19 cellular contexts compared by ENCODE assay signal in the genomic region with DNA sequence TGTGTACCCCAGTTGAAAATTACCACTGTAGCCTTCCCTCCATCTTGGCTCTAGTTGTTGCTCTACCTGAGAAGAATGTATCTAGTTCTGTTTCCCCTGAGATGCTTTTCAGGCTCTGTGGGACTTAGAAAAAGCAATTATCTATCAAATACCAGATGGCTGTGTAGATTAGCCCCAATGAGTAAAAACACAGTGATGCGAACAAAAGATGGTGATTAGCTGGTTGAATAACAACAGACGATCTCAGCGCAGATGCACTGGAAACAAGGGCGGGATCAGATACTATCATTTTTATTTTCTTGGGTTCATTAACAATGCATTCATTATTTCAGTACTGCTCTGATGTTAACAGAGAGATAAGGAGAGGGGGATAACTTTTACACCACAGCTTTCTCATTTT.
DNase-seq lines count a peak whose midpoint lies in the region; FAIRE-seq and TF ChIP-seq lines count a peak whose summit lies in the region.
"Had no signal": no experiment of that assay in that cellular context is flagged by ENCODE, and none has a peak within 500 bp of the region (broad histone marks: within the 10 kb centered on the region; RNA-seq: fewer than 3 reads in every experiment).

No MANE protein-coding gene starts in this region.

- no peak for FAIRE-seq in GM12892 (lab: Jason Lieb, UNC)
- FAIRE-seq: H1 had no signal

- no peak for TF ChIP-seq CTCF in neural progenitor cell (IDR thresholded peaks at IDR 0.05)

- peak overlapping the region; percentile 44 for H3K4me2 ChIP-seq in neural progenitor cell

- no peaks in the 10 kb centered on the region for H3K36me3 Mint-ChIP-seq in neural progenitor cell

- DNase-seq in NCI-H1436 treated with DMSO at 0.1 percent for 48 hours (lab: John Stamatoyannopoulos, UW) (peak; percentile 77), NCI-H2171 treated with DMSO at 0.1 percent for 48 hours (lab: John Stamatoyannopoulos, UW) (peak; percentile 97), SK-N-DZ (ENCODE audit: low spot score) (peak; percentile 80), neural progenitor cell (ENCODE audit: low spot score) (peak; percentile 59), activated gamma-delta T cell treated with Interleukin-2 at 50 U/mL for 16 hours (no peak), GM12892 (ENCODE audit: insufficient read length) (no peak), substantia nigra (lab: John Stamatoyannopoulos, UW) (no peak)
- DNase-seq: ACHN; CD4-positive, alpha-beta T cell; DMS153; EL; KBM-7; NCI-H1048; NCI-H2029 treated with DMSO at 0.1 percent for 48 hours; NK-92 treated with Interleukin-12 subunit alpha and Interleukin-12 subunit beta, amount 100 ng/mL, for 24 hours; SJCRH30 had no signal

- no peak overlapping the region for H2AFZ ChIP-seq in neural progenitor cell (replicated peaks)

- no peak overlapping the region for H3K27ac Mint-ChIP-seq in neural progenitor cell
- H3K27ac Mint-ChIP-seq: B cell; CD4-positive, alpha-beta T cell had no signal

- H3K9ac ChIP-seq in neural progenitor cell: no peak overlapping the region

- peaks cover 10% of the 10 kb centered on the region for H3K9me3 Mint-ChIP-seq in neural progenitor cell
- H3K9me3 Mint-ChIP-seq: CD4-positive, alpha-beta T cell had no signal

- H3K4me1 Mint-ChIP-seq in neural progenitor cell: no peaks in the 10 kb centered on the region
- H3K4me1 Mint-ChIP-seq: B cell had no signal

- H3K36me3 ChIP-seq in neural progenitor cell: no peaks in the 10 kb centered on the region
- H3K36me3 ChIP-seq: SJCRH30 had no signal

- no peaks in the 10 kb centered on the region for H3K79me2 ChIP-seq in neural progenitor cell (ENCODE audit: low read depth)

- no peak for TF ChIP-seq POLR2A in GM12892 (IDR thresholded peaks at IDR 0.05; ENCODE audit: low read depth, low read length)

- H3K27me3 ChIP-seq in neural progenitor cell: no peaks in the 10 kb centered on the region
- H3K27me3 ChIP-seq: SJCRH30 had no signal

- H3K4me3 ChIP-seq in neural progenitor cell: no peak overlapping the region
- H3K4me3 ChIP-seq: SJCRH30 had no signal

- H3K4me1 ChIP-seq in neural progenitor cell: peaks cover 24% of the 10 kb centered on the region
- H3K4me1 ChIP-seq: SJCRH30 had no signal

- peak overlapping the region; percentile 33 for H3K27ac ChIP-seq in neural progenitor cell
- no peak overlapping the region for H3K27ac ChIP-seq in substantia nigra (ENCODE audit: low read depth, low read length, poor library complexity, severe bottlenecking)
- H3K27ac ChIP-seq: RWPE1, SJCRH30 had no signal

- no peaks in the 10 kb centered on the region for H3F3A ChIP-seq in neural progenitor cell (ENCODE audit: low read depth)

- H3K27me3 Mint-ChIP-seq in neural progenitor cell (ENCODE audit: insufficient read depth, low read depth): peaks cover 5% of the 10 kb centered on the region

- no peaks in the 10 kb centered on the region for H4K20me1 ChIP-seq in neural progenitor cell (ENCODE audit: low read depth)

- H3K9me3 ChIP-seq in neural progenitor cell (ENCODE audit: low read depth): peaks cover 7% of the 10 kb centered on the region

- H3K4me3 Mint-ChIP-seq in neural progenitor cell: no peak overlapping the region
- H3K4me3 Mint-ChIP-seq: B cell; CD4-positive, alpha-beta T cell had no signal

Comparison
In these comparisons a context has a peak if more than half of its experiments do, and no peak if none do; other contexts are left out.
1. DNase-seq: peak in NCI-H1436 treated with DMSO at 0.1 percent for 48 hours (single experiment), NCI-H2171 treated with DMSO at 0.1 percent for 48 hours (single experiment), SK-N-DZ (single experiment) and neural progenitor cell (single experiment); none in activated gamma-delta T cell treated with Interleukin-2 at 50 U/mL for 16 hours (single experiment), GM12892 (single experiment) and substantia nigra (0 of 49).